ENCODE assay signal across 28 cellular contexts in genomic region chr15:80789836-80790235, GRCh38. TPM values are rescaled to one million over a fixed set of nuclear protein-coding genes. Genes with fewer than 3 reads are reported as not detected.
"Had no signal": no experiment of that assay in that cellular context is flagged by ENCODE, and none has a peak within 500 bp of the region (broad histone marks: within the 10 kb centered on the region; RNA-seq: fewer than 3 reads in every experiment).

No MANE protein-coding gene starts in this region.

- H3K4me3 ChIP-seq: esophagus muscularis mucosa, left ventricle myocardium inferior, ovary, prostate gland, stomach, thyroid gland, upper lobe of right lung had no signal

- H3K9me3 ChIP-seq: esophagus muscularis mucosa, left ventricle myocardium inferior, neutrophil, ovary, prostate gland, stomach, thyroid gland, upper lobe of right lung had no signal

- H3K27ac ChIP-seq: esophagus muscularis mucosa, left ventricle myocardium inferior, neutrophil, ovary, prostate gland, stomach, thyroid gland, upper lobe of right lung had no signal

- H3K27me3 ChIP-seq: ovary, thyroid gland, upper lobe of right lung had no signal

- ATAC-seq: sciatic nerve; stimulated activated naive B cell treated with anti-CD40 and anti-IgM and Interleukin-4, amounts not matched to agents 10 μg/mL and 1 μg/mL and 100 μg/mL, for 72 hours; WTC11 had no signal

- H3K4me1 ChIP-seq: esophagus muscularis mucosa, left ventricle myocardium inferior, prostate gland, stomach, thyroid gland, upper lobe of right lung had no signal

- DNase-seq: activated CD4-positive, alpha-beta memory T cell treated with anti-CD3 and anti-CD28 coated beads, Interleukin-2, amount 10 ng/mL, durations not matched to agents 7 days and 5 days; activated CD4-positive, alpha-beta T cell treated with anti-CD3 and anti-CD28 coated beads for 1 hour; activated CD4-positive, alpha-beta T cell treated with anti-CD3 and anti-CD28 coated beads, Interleukin-2, amount 10 ng/mL, durations not matched to agents 7 days and 5 days; activated CD8-positive, alpha-beta memory T cell treated with anti-CD3 and anti-CD28 coated beads, Interleukin-2, amount 50 U/mL, for 48 hours; activated T-cell treated with anti-CD3 and anti-CD28 coated beads, Interleukin-2, amount 50 U/mL, for 24 hours; anterior cingulate cortex; endodermal cell; foreskin melanocyte; islet precursor cell; left ventricle myocardium inferior; naive B cell; nephron progenitor cell; ovary; retina; small intestine; stimulated activated CD4-positive, alpha-beta T cell treated with anti-CD3 and anti-CD28 coated beads, Interleukin-15, amount 100 ng/mL, for 24 hours; stimulated activated CD4-positive, alpha-beta T cell treated with anti-CD3 and anti-CD28 coated beads, Interleukin-2, amount 100 ng/mL, for 24 hours; stimulated activated naive B cell treated with anti-CD40 and anti-IgM and Interleukin-4, amounts not matched to agents 10 μg/mL and 1 μg/mL and 100 μg/mL, for 72 hours; stomach; T-helper 9 cell; thyroid gland; upper lobe of right lung had no signal

- H3K36me3 ChIP-seq: esophagus muscularis mucosa, left ventricle myocardium inferior, neutrophil, ovary, prostate gland, stomach, thyroid gland had no signal

RNA-seq across cellular contexts. Expression of gene CEMIP, which starts 10.7 kb away (rescaled TPM):
- total RNA-seq: activated CD4-positive, alpha-beta memory T cell treated with anti-CD3 and anti-CD28 coated beads, Interleukin-2, amount 10 ng/mL, durations not matched to agents 7 days and 5 days; activated CD4-positive, alpha-beta T cell treated with anti-CD3 and anti-CD28 coated beads, Interleukin-2, amount 10 ng/mL, durations not matched to agents 7 days and 5 days; T-helper 1 cell treated with Interleukin-12 subunit alpha and Interleukin-12 subunit beta and Interleukin-4 antibody, amounts not matched to agents 30 ng/mL and 1 ng/mL, for 36 hours had no signal
